In the genomic region with DNA sequence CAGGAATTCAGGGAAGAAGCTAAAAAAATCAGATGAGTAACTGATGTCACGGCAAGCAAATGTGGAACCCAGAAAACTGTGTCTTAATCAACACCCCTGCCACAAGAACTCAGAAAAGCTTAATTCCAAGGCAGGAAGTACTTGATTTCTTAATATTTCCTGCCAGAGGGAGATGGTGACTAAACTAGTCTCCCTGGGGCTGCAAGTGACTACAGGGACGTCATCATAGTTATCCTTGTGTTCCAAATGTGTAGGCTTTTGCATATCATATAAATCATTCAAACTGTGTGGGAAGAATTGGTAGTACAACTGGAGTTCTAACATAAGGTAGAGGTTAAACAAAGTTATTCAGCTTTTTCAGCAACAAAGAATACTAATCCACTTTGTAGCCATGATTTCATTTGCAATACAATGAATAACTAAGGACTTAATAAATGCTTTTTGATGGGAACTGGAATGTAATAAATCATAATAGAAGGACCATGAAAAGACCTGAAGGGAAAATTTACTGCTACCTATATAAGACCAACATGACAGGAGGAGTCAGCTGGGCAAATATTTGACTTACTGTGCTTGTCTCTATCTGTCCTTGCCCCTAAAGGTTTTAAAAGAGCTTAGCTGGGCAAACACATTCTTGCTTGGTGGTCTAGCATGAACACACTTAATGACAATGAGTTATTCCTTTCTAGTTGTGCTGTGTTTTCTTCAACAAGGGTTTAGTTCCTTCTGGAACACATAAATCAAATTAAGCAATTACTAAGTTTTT, we compare ENCODE assay signal across 1 cellular context.
TF ChIP-seq lines count a peak whose summit lies in the region.

No MANE protein-coding gene starts in this region.

TF ChIP-seq in SK-N-SH treated with all-trans-retinoic acid at 6 μM for 48 hours, 23 proteins besides CTCF, POLR2A, EP300 and RAD21 (continued from another document):
- TF ChIP-seq, protein P1, sequence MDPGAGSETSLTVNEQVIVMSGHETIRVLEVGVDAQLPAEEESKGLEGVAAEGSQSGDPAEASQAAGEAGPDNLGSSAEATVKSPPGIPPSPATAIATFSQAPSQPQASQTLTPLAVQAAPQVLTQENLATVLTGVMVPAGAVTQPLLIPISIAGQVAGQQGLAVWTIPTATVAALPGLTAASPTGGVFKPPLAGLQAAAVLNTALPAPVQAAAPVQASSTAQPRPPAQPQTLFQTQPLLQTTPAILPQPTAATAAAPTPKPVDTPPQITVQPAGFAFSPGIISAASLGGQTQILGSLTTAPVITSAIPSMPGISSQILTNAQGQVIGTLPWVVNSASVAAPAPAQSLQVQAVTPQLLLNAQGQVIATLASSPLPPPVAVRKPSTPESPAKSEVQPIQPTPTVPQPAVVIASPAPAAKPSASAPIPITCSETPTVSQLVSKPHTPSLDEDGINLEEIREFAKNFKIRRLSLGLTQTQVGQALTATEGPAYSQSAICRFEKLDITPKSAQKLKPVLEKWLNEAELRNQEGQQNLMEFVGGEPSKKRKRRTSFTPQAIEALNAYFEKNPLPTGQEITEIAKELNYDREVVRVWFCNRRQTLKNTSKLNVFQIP (CRISPR knock-in tag; IDR thresholded peaks at IDR 0.05; ENCODE audit: borderline replicate concordance, low read depth), result no peak
- TF ChIP-seq RARB (CRISPR knock-in tag; IDR thresholded peaks at IDR 0.05) (no peak), ZC3H10 (CRISPR knock-in tag; IDR thresholded peaks at IDR 0.05) (no peak), OSR1 (CRISPR knock-in tag; IDR thresholded peaks at IDR 0.05) (no peak), ZNF565 (CRISPR knock-in tag; conservative IDR thresholded peaks at IDR 0.05; ENCODE audit: low read depth) (no peak), SNAI2 (CRISPR knock-in tag; IDR thresholded peaks at IDR 0.05) (no peak), ARNTL (CRISPR knock-in tag; IDR thresholded peaks at IDR 0.05; ENCODE audit: borderline replicate concordance, low read depth) (no peak), BACH2 (CRISPR knock-in tag; IDR thresholded peaks at IDR 0.05; ENCODE audit: borderline replicate concordance) (no peak), ISL1 (CRISPR knock-in tag; IDR thresholded peaks at IDR 0.05) (no peak), CSDC2 (CRISPR knock-in tag; IDR thresholded peaks at IDR 0.05) (no peak), ZFP3 (CRISPR knock-in tag; IDR thresholded peaks at IDR 0.05) (no peak)
- TF ChIP-seq, protein P2, sequence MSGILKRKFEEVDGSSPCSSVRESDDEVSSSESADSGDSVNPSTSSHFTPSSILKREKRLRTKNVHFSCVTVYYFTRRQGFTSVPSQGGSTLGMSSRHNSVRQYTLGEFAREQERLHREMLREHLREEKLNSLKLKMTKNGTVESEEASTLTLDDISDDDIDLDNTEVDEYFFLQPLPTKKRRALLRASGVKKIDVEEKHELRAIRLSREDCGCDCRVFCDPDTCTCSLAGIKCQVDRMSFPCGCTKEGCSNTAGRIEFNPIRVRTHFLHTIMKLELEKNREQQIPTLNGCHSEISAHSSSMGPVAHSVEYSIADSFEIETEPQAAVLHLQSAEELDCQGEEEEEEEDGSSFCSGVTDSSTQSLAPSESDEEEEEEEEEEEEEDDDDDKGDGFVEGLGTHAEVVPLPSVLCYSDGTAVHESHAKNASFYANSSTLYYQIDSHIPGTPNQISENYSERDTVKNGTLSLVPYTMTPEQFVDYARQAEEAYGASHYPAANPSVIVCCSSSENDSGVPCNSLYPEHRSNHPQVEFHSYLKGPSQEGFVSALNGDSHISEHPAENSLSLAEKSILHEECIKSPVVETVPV (CRISPR knock-in tag; IDR thresholded peaks at IDR 0.05), result no peak
